ENCODE assay signal across 9 cellular contexts in genomic region chr15:75716249-75716950, GRCh38. TPM values are rescaled to one million over a fixed set of nuclear protein-coding genes. Genes with fewer than 3 reads are reported as not detected.
A peak's percentile ranks its signal among the peaks of the same experiment; 100 is the strongest.
DNase-seq lines count a peak whose midpoint lies in the region; ATAC-seq and TF ChIP-seq lines count a peak whose summit lies in the region.
"Not testable (repeated sequence)": the region's sequence is repeated elsewhere in the genome, so short reads cannot be mapped to it uniquely, and the experiment has no call there.
"Had no signal": no experiment of that assay in that cellular context is flagged by ENCODE, and none has a peak within 500 bp of the region (broad histone marks: within the 10 kb centered on the region; RNA-seq: fewer than 3 reads in every experiment).

No MANE protein-coding gene starts in this region.

- CTCF ChIA-PET in IMR-90 (lab: Yijun Ruan, JAX): not testable (repeated sequence)

- not testable (repeated sequence) for H2BK120ac ChIP-seq in IMR-90 (ENCODE audit: low read depth, low read length)

- not testable (repeated sequence) for H3K36me3 ChIP-seq in IMR-90 (ENCODE audit: control insufficient read depth, insufficient read depth, low read length); heart right ventricle; lung (ENCODE audit: control insufficient read depth in 2 of 2, insufficient read depth in 2 of 2, low read length in 2 of 2); sigmoid colon; tibial artery; aorta (ENCODE audit: control insufficient read depth in 1 of 2, insufficient read depth in 2 of 2, low read length in 1 of 2)

- H3K56ac ChIP-seq in IMR-90 (ENCODE audit: extremely low read depth, insufficient read depth, low read length): not testable (repeated sequence)

- H3K9ac ChIP-seq in IMR-90 (ENCODE audit: low read depth, low read length): not testable (repeated sequence)

- dilution Hi-C loops in IMR-90 (cut with HindIII; ENCODE audit: low sequenced_read_pairs, unreplicated experiment): not testable (repeated sequence)

- H4K5ac ChIP-seq in IMR-90 (ENCODE audit: low read depth, low read length): not testable (repeated sequence)

- TF ChIP-seq RAD21 in IMR-90 (IDR thresholded peaks at IDR 0.05; ENCODE audit: low read length): not testable (repeated sequence)

- intact Hi-C loops in IMR-90 (cut with micrococcal nuclease); heart right ventricle (cut with DNase I); left colon (cut with DNase I, micrococcal nuclease); sigmoid colon (cut with DNase I); tibial artery (cut with DNase I; ENCODE audit: low total_unique reads); aorta (cut with DNase I): not testable (repeated sequence)

- POLR2A ChIA-PET in IMR-90 (lab: Charles Lee; ENCODE audit: unreplicated experiment): not testable (repeated sequence)

- H3K27ac ChIP-seq in IMR-90 (ENCODE audit: insufficient read depth, low read length); heart right ventricle; lung (ENCODE audit: low read depth in 1 of 2, low read length in 1 of 2); aorta (ENCODE audit: low read depth in 1 of 2, low read length in 2 of 2): not testable (repeated sequence)
- H3K27ac ChIP-seq in coronary artery (peak overlapping the region; percentile 55 to 89), sigmoid colon (peak overlapping the region; percentile 58 to 100 (median 84)), tibial artery (peak overlapping the region; percentile 69 to 98)

- not testable (repeated sequence) for H2AK5ac ChIP-seq in IMR-90 (ENCODE audit: low read depth, low read length)

- H3K79me1 ChIP-seq in IMR-90 (ENCODE audit: low read depth in 1 of 2, low read length in 2 of 2): peaks cover 0 to 13% of the 10 kb centered on the region in 2 experiments; a peak in 1 of 4 replicates

- ATAC-seq in IMR-90 (ENCODE audit: low read depth): 0 out of 2 replicates have a peak, but pooled peaks have one; percentile 3
- peak in 7 of 8 donors; percentile 1 to 35 (median 20) for ATAC-seq in heart right ventricle
- ATAC-seq in left colon: peak; percentile 88
- peak; percentile 23 for ATAC-seq in lung (ENCODE audit: insufficient read depth, low FRiP score)
- peak; percentile 68 for ATAC-seq in aorta (ENCODE audit: low FRiP score)

- H4K20me1 ChIP-seq in IMR-90 (ENCODE audit: insufficient read depth, low read length): not testable (repeated sequence)

- H2AFZ ChIP-seq in IMR-90 (replicated peaks; ENCODE audit: low read length, poor library complexity): peak overlapping the region; percentile 63

- peaks cover 27% of the 10 kb centered on the region for H3K4me1 ChIP-seq in IMR-90 (ENCODE audit: control insufficient read depth, insufficient read depth, low read length)
- H3K4me1 ChIP-seq in heart right ventricle: peaks cover 4 to 28% (median 10%) of the 10 kb centered on the region in 9 donors
- peaks cover 0 to 10% of the 10 kb centered on the region in 2 donors for H3K4me1 ChIP-seq in lung (ENCODE audit: control insufficient read depth in 2 of 2, insufficient read depth in 2 of 2, low read length in 2 of 2)
- peaks cover 0 to 66% (median 45%) of the 10 kb centered on the region in 4 donors for H3K4me1 ChIP-seq in sigmoid colon
- peaks cover 0 to 63% (median 42%) of the 10 kb centered on the region in 4 donors for H3K4me1 ChIP-seq in tibial artery
- not testable (repeated sequence) for H3K4me1 ChIP-seq in aorta (ENCODE audit: control insufficient read depth in 1 of 2, insufficient read depth in 2 of 2, low read length in 2 of 2)

- TF ChIP-seq POLR2A in IMR-90 (IDR thresholded peaks at IDR 0.05; ENCODE audit: low read depth, low read length); sigmoid colon (IDR thresholded peaks at IDR 0.05): not testable (repeated sequence)

- peaks cover 20% of the 10 kb centered on the region for H3K9me1 ChIP-seq in IMR-90 (ENCODE audit: insufficient read depth, low read length)

- not testable (repeated sequence) for H2AK9ac ChIP-seq in IMR-90 (replicated peaks; ENCODE audit: low read depth, low read length, poor library complexity)

- not testable (repeated sequence) for H2BK15ac ChIP-seq in IMR-90 (ENCODE audit: low read depth, low read length)

- DNase-seq in IMR-90; coronary artery (ENCODE audit: low spot score); heart right ventricle; left colon; lung (ENCODE audit: low spot score); sigmoid colon; tibial artery; aorta: not testable (repeated sequence)

- H3K4ac ChIP-seq in IMR-90 (ENCODE audit: low read depth, low read length): not testable (repeated sequence)

- not testable (repeated sequence) for H4K8ac ChIP-seq in IMR-90 (ENCODE audit: low read depth in 2 of 2, low read length in 2 of 2)

- 80% methylated on average over 1 of the region's 10 CpGs; no CpG with 5 or more reads in 1 of the 2 experiments for WGBS in IMR-90 (ENCODE audit: extremely low coverage in 2 of 2, insufficient read length in 1 of 2), 2 experiments
- WGBS in heart right ventricle, 2 donors: 53 to 73% methylated on average over 4 of the region's 10 CpGs
- WGBS in lung, 2 donors: 55 to 76% methylated on average over 4 of the region's 10 CpGs
- WGBS in sigmoid colon, 2 donors: 58 to 75% methylated on average over 4 of the region's 10 CpGs
- 22 to 26% methylated on average over 4 of the region's 10 CpGs for WGBS in aorta, 2 donors

- not testable (repeated sequence) for H3K4me2 ChIP-seq in IMR-90 (ENCODE audit: low read depth, low read length)

- not testable (repeated sequence) for TF ChIP-seq EP300 in sigmoid colon (IDR thresholded peaks at IDR 0.05)

- in situ Hi-C loops in IMR-90 (cut with MboI; ENCODE audit: low sequenced_read_pairs): not testable (repeated sequence)

- not testable (repeated sequence) for H3K23ac ChIP-seq in IMR-90 (ENCODE audit: low read depth, low read length)

- BruUV-seq in IMR-90 (replicated peaks; lab: Mats Ljungman, UMichigan): not testable (repeated sequence)

- H3K9me3 ChIP-seq in IMR-90 (ENCODE audit: control insufficient read depth, insufficient read depth, low read length); heart right ventricle; lung (ENCODE audit: control insufficient read depth in 2 of 2, insufficient read depth in 1 of 2, low read length in 1 of 2); sigmoid colon; tibial artery; aorta (ENCODE audit: control insufficient read depth, low read length): not testable (repeated sequence)

- not testable (repeated sequence) for TF ChIP-seq CTCF in IMR-90 (conservative IDR thresholded peaks at IDR 0.05; ENCODE audit: low read depth, low read length); coronary artery (IDR thresholded peaks at IDR 0.05); heart right ventricle (IDR thresholded peaks at IDR 0.05); lung (IDR thresholded peaks at IDR 0.05; ENCODE audit: control extremely low read depth, extremely low read depth); sigmoid colon (IDR thresholded peaks at IDR 0.05); tibial artery (IDR thresholded peaks at IDR 0.05)

- not testable (repeated sequence) for H2BK20ac ChIP-seq in IMR-90 (ENCODE audit: low read depth, low read length)

- H3K4me3 ChIP-seq in IMR-90 (ENCODE audit: insufficient read depth, low read depth, low read length); coronary artery; heart right ventricle; lung; sigmoid colon; tibial artery; aorta (ENCODE audit: low read length in 2 of 2): not testable (repeated sequence)

- H3K14ac ChIP-seq in IMR-90 (replicated peaks; ENCODE audit: low read depth, low read length): not testable (repeated sequence)

- not testable (repeated sequence) for H3K27me3 ChIP-seq in IMR-90 (ENCODE audit: control insufficient read depth, insufficient read depth, low read length); lung (ENCODE audit: control insufficient read depth, insufficient read depth); sigmoid colon; tibial artery; aorta (ENCODE audit: control insufficient read depth in 1 of 2, insufficient read depth in 2 of 2, low read length in 1 of 2)
- H3K27me3 ChIP-seq in heart right ventricle: peaks cover 0 to 19% (median 3%) of the 10 kb centered on the region in 7 donors

- H2BK5ac ChIP-seq in IMR-90 (ENCODE audit: low read depth, low read length, poor library complexity, severe bottlenecking): not testable (repeated sequence)

- not testable (repeated sequence) for H3K18ac ChIP-seq in IMR-90 (ENCODE audit: low read depth, low read length)

- H4K91ac ChIP-seq in IMR-90 (ENCODE audit: insufficient read depth, low read depth, low read length): not testable (repeated sequence)

RNA-seq across cellular contexts. Expression of gene CSPG4, which starts 3.8 kb away (rescaled TPM):
- total RNA-seq in IMR-90 (2012; rRNA removed) (12.4 and 14.7 TPM in 2 replicates), heart right ventricle (10 to 100 TPM in 8 of 10 donors, 1 to 10 TPM in 2; 7.4 to 19.8 (median 13.0) TPM), left colon (10 to 100 TPM in 1 of 2 donors, 1 to 10 TPM in 1; 2.1 to 12.2 TPM), lung (10 to 100 TPM; 32.4 to 38.1 TPM), sigmoid colon (100 to 1,000 TPM in 2 of 4 donors, 10 to 100 TPM in 2; 45.7 to 151 (median 93.9) TPM), aorta (100 to 1,000 TPM in 1 of 2 donors, 10 to 100 TPM in 1; 86.8 to 160 TPM)
- polyA plus RNA-seq in IMR-90 (2012; rRNA removed) (28.4 and 35.6 TPM in 2 replicates), heart right ventricle (10 to 100 TPM; 12.1 TPM), lung (10 to 100 TPM in 1 of 2 donors, 1 to 10 TPM in 1; 8.5 to 16.0 TPM), sigmoid colon (1 to 10 TPM in 1 of 3 donors, under 1 TPM in 2; 0.23 to 8.4 (median 0.60) TPM), aorta (10 to 100 TPM; 10.6 to 45.1 TPM)
- polyA plus RNA-seq in IMR-90 (2012; cell fraction: cytosol; rRNA removed): 15.6 and 23.3 TPM in 2 replicates
- 24.1 and 69.4 TPM in 2 replicates for polyA plus RNA-seq in IMR-90 (2012; cell fraction: nucleus; rRNA removed; ENCODE audit: low replicate concordance)
- total RNA-seq: CD4-positive, CD25-positive, alpha-beta regulatory T cell had no signal
- polyA plus RNA-seq: CD4-positive, CD25-positive, alpha-beta regulatory T cell had no signal

Comparison
In these comparisons a context has a peak if more than half of its experiments do, and no peak if none do; other contexts are left out.
1. ATAC-seq: peak in every context shown above with its lines; median percentile 88 in left colon; 68 in aorta; 23 in lung; 20 in heart right ventricle; 3 in IMR-90.